ENCODE assay signal across 19 cellular contexts in genomic region chr12:73612571-73612970, GRCh38.
DNase-seq lines count a peak whose midpoint lies in the region; ATAC-seq and TF ChIP-seq lines count a peak whose summit lies in the region.
"Had no signal": no experiment of that assay in that cellular context is flagged by ENCODE, and none has a peak within 500 bp of the region (broad histone marks: within the 10 kb centered on the region; RNA-seq: fewer than 3 reads in every experiment).

No MANE protein-coding gene starts in this region.

- POLR2A ChIA-PET in HEK293T (lab: Yijun Ruan, JAX): no interaction called here

- H3F3A ChIP-seq in smooth muscle cell (ENCODE audit: low read depth): no peaks in the 10 kb centered on the region

- peak overlapping the region; percentile 23 for H3K9ac ChIP-seq in smooth muscle cell (ENCODE audit: low read depth)
- H3K9ac ChIP-seq in Karpas-422 (ENCODE audit: low read length): no peak overlapping the region
- H3K9ac ChIP-seq: SK-N-SH had no signal

- no peaks in the 10 kb centered on the region for H3K9me2 ChIP-seq in Karpas-422 (replicated peaks; ENCODE audit: insufficient read depth, low read length)
- H3K9me2 ChIP-seq: SK-N-SH had no signal

- CTCF ChIA-PET in HEK293T (lab: Yijun Ruan, JAX): no interaction called here

- no peaks in the 10 kb centered on the region for H3K36me3 ChIP-seq in smooth muscle cell (ENCODE audit: low read depth)
- no peaks in the 10 kb centered on the region for H3K36me3 ChIP-seq in Karpas-422 (ENCODE audit: insufficient read depth, low read length)
- H3K36me3 ChIP-seq: Peyer's patch had no signal

- ATAC-seq in GM21528 (IDR thresholded peaks at IDR 0.05; ENCODE audit: low FRiP score, unreplicated experiment): no peak
- ATAC-seq: T-cell had no signal

- H3K4me2 ChIP-seq in smooth muscle cell (no peak overlapping the region), Karpas-422 (ENCODE audit: low read depth, low read length, poor library complexity, severe bottlenecking) (no peak overlapping the region)
- H3K4me2 ChIP-seq: SK-N-SH had no signal

- H2AFZ ChIP-seq in smooth muscle cell (ENCODE audit: low read depth): no peak overlapping the region
- no peak overlapping the region for H2AFZ ChIP-seq in Karpas-422 (ENCODE audit: low read length)

- H3K9me3 ChIP-seq in smooth muscle cell (replicated peaks; ENCODE audit: low read depth): no peaks in the 10 kb centered on the region
- peaks cover 4% of the 10 kb centered on the region for H3K9me3 ChIP-seq in Karpas-422 (ENCODE audit: low read length)
- H3K9me3 ChIP-seq: Peyer's patch, SK-N-SH had no signal

- TF ChIP-seq CTCF in epithelial cell of esophagus (IDR thresholded peaks at IDR 0.05; ENCODE audit: insufficient read depth, low read depth, low read length, missing control alignments): no peak
- no peak for TF ChIP-seq CTCF in smooth muscle cell (IDR thresholded peaks at IDR 0.05; ENCODE audit: borderline replicate concordance, insufficient read depth, poor library complexity, severe bottlenecking)
- TF ChIP-seq CTCF in foreskin fibroblast (IDR thresholded peaks at IDR 0.05; ENCODE audit: low read depth, low read length): no peak

- peak overlapping the region; percentile 72 for H3K27ac ChIP-seq in smooth muscle cell (ENCODE audit: low read depth)
- no peak overlapping the region for H3K27ac ChIP-seq in Karpas-422 (ENCODE audit: low read length)
- H3K27ac ChIP-seq: HL-60, Peyer's patch had no signal

- DNase-seq in HEK293T (ENCODE audit: extremely low spot score) (no peak), NCI-H82 treated with DMSO at 0.1 percent for 48 hours (lab: John Stamatoyannopoulos, UW; ENCODE audit: unreplicated experiment) (peak; percentile 45), epithelial cell of esophagus (ENCODE audit: low read depth) (peak; percentile 1), smooth muscle cell (lab: John Stamatoyannopoulos, UW; ENCODE audit: unreplicated experiment) (no peak), Karpas-422 (no peak), foreskin fibroblast (no peak)
- DNase-seq: COR-L47, DMS153, H7, NCI-H1436 treated with DMSO at 0.1 percent for 48 hours, NCI-H2081 treated with DMSO at 0.1 percent for 48 hours, NCI-H226, NCI-H526, Peyer's patch, Right ventricle myocardium superior, SK-N-SH, T-cell had no signal

- H3K27me3 ChIP-seq in smooth muscle cell (ENCODE audit: low read depth): no peaks in the 10 kb centered on the region
- H3K27me3 ChIP-seq in Karpas-422 (ENCODE audit: low read length): no peaks in the 10 kb centered on the region
- H3K27me3 ChIP-seq: Peyer's patch had no signal

- H3K4me1 ChIP-seq in smooth muscle cell (ENCODE audit: low read depth): no peaks in the 10 kb centered on the region
- H3K4me1 ChIP-seq in Karpas-422 (ENCODE audit: low read length): no peaks in the 10 kb centered on the region
- H3K4me1 ChIP-seq: Peyer's patch had no signal

- H3K79me2 ChIP-seq in smooth muscle cell (ENCODE audit: low read depth): no peaks in the 10 kb centered on the region
- H3K79me2 ChIP-seq in Karpas-422 (ENCODE audit: low read length): no peaks in the 10 kb centered on the region

- H4K20me1 ChIP-seq in smooth muscle cell (ENCODE audit: low read depth): no peaks in the 10 kb centered on the region
- H4K20me1 ChIP-seq in Karpas-422 (ENCODE audit: insufficient read depth, low read depth, low read length): no peaks in the 10 kb centered on the region

- H3K4me3 ChIP-seq in epithelial cell of esophagus (ENCODE audit: low read length): no peak overlapping the region
- no peak overlapping the region for H3K4me3 ChIP-seq in smooth muscle cell
- H3K4me3 ChIP-seq in Karpas-422 (ENCODE audit: low read length): no peak overlapping the region
- no peak overlapping the region for H3K4me3 ChIP-seq in foreskin fibroblast (ENCODE audit: low read depth in 1 of 2, low read length in 2 of 2)
- H3K4me3 ChIP-seq: Peyer's patch had no signal

TF ChIP-seq in HEK293T, 16 proteins besides CTCF, POLR2A, EP300 and RAD21:
- TF ChIP-seq NFRKB (IDR thresholded peaks at IDR 0.05): no peak
- TF ChIP-seq PKNOX1 (IDR thresholded peaks at IDR 0.05): peak; percentile 42; the same call in 1 of the 2 replicates

Comparison
In these comparisons a context has a peak if more than half of its experiments do, and no peak if none do; other contexts are left out.
1. DNase-seq: peak in NCI-H82 treated with DMSO at 0.1 percent for 48 hours (single experiment) and epithelial cell of esophagus (single experiment); none in HEK293T (single experiment), smooth muscle cell (single experiment), Karpas-422 (single experiment) and foreskin fibroblast (0 of 2).